In the genomic region with DNA sequence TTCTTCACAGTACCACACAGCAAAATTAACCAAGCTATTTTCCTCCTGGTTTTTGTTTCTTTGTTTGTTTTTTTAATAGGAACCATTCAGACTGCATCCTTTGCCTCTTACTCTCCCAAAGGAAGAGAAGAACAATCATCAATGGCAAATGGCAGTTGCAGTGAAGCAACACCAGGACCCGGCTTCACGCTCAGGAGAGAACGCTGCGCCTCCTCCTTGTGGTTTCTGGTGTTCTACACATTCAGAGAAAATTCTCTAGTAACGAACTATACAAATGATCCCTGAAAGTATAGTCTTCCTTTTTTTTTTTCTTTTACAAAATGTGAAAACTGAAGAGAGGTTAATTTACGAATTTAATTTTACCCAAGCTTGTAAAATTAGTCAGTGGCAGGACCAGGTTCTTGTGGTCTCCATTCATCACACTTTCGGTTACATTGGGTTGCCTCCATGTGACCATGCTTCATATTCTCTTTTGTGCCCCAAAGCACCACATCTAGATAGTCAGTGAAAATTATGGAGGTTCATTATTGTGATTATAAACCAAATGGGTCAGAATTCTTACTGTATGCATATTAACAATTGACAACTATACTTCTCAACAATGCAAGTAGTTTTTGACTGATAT, we compare ENCODE assay signal across 1 cellular context.
A peak's percentile ranks its signal among the peaks of the same experiment; 100 is the strongest.
TF ChIP-seq lines count a peak whose summit lies in the region.

No MANE protein-coding gene starts in this region.

TF ChIP-seq in K562, 482 proteins besides CTCF, POLR2A, EP300 and RAD21:
- TF ChIP-seq, protein P1, sequence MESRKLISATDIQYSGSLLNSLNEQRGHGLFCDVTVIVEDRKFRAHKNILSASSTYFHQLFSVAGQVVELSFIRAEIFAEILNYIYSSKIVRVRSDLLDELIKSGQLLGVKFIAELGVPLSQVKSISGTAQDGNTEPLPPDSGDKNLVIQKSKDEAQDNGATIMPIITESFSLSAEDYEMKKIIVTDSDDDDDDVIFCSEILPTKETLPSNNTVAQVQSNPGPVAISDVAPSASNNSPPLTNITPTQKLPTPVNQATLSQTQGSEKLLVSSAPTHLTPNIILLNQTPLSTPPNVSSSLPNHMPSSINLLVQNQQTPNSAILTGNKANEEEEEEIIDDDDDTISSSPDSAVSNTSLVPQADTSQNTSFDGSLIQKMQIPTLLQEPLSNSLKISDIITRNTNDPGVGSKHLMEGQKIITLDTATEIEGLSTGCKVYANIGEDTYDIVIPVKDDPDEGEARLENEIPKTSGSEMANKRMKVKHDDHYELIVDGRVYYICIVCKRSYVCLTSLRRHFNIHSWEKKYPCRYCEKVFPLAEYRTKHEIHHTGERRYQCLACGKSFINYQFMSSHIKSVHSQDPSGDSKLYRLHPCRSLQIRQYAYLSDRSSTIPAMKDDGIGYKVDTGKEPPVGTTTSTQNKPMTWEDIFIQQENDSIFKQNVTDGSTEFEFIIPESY (CRISPR knock-in tag; IDR thresholded peaks at IDR 0.05) = 0 out of 2 replicates have a peak, but pooled peaks have one; percentile 39
- TF ChIP-seq, protein P2, sequence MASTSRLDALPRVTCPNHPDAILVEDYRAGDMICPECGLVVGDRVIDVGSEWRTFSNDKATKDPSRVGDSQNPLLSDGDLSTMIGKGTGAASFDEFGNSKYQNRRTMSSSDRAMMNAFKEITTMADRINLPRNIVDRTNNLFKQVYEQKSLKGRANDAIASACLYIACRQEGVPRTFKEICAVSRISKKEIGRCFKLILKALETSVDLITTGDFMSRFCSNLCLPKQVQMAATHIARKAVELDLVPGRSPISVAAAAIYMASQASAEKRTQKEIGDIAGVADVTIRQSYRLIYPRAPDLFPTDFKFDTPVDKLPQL (IDR thresholded peaks at IDR 0.05; ENCODE audit: extremely low read depth, insufficient read length) = no peak
